Comparison of ENCODE assay signal across 16 cellular contexts in genomic region chr2:199195893-199196502, GRCh38.
DNase-seq lines count a peak whose midpoint lies in the region; ATAC-seq and TF ChIP-seq lines count a peak whose summit lies in the region.
"Had no signal": no experiment of that assay in that cellular context is flagged by ENCODE, and none has a peak within 500 bp of the region (broad histone marks: within the 10 kb centered on the region; RNA-seq: fewer than 3 reads in every experiment).

No MANE protein-coding gene starts in this region.

- ATAC-seq in GM21381 (IDR thresholded peaks at IDR 0.05; ENCODE audit: unreplicated experiment), result no peak
- ATAC-seq in GM21423 (IDR thresholded peaks at IDR 0.05; ENCODE audit: unreplicated experiment), result no peak

- no peak overlapping the region for H3K4me2 ChIP-seq in OCI-LY7 (ENCODE audit: low read length)
- H3K4me2 ChIP-seq: KMS-11 had no signal

- intact Hi-C loops in OCI-LY7 (cut with micrococcal nuclease; ENCODE audit: unreplicated experiment), result no loop called here

- no peak overlapping the region for H3K4me3 ChIP-seq in Jurkat, Clone E6-1 (ENCODE audit: low read length)
- H3K4me3 ChIP-seq in OCI-LY7 (ENCODE audit: low read depth, low read length, poor library complexity, severe bottlenecking), result no peak overlapping the region

- DNase-seq in Ammon's horn (ENCODE audit: low spot score) (peak; percentile 8), OCI-LY7 (ENCODE audit: low spot score) (no peak), foreskin melanocyte (peak; percentile 15), T-helper 9 cell (no peak)
- DNase-seq in Jurkat, Clone E6-1 (ENCODE audit: low read depth, low spot score), result peak; percentile 27
- DNase-seq: ACHN; CD4-positive, alpha-beta memory T cell; DMS79 treated with DMSO at 0.1 percent for 48 hours; EL; GOT3; H9; IMR-90 had no signal

- H3K4me1 ChIP-seq in OCI-LY7 (ENCODE audit: insufficient read depth, low read length, poor library complexity, severe bottlenecking), result peaks cover 21% of the 10 kb centered on the region

- TF ChIP-seq CTCF in OCI-LY7 (conservative IDR thresholded peaks at IDR 0.05; ENCODE audit: low read length), result no peak

- no peaks in the 10 kb centered on the region for H3K9me2 ChIP-seq in OCI-LY7 (ENCODE audit: insufficient read depth, low read length)

- POLR2A ChIA-PET in OCI-LY7 (lab: Charles Lee), result interaction anchor here (0.7 to 2.4 kb wide), 3 partner anchors 9 to 38 kb away, joined by 3 to 9 read pairs (median 5); no protein-coding TSS in a partner anchor

- no TSS peak for BruUV-seq in OCI-LY7 (replicated peaks; lab: Mats Ljungman, UMichigan)

- peak overlapping the region; percentile 81 for H2AFZ ChIP-seq in OCI-LY7 (ENCODE audit: low read length)

- no peaks in the 10 kb centered on the region for H3K79me2 ChIP-seq in OCI-LY7 (ENCODE audit: insufficient read depth, low read depth, low read length)

- H3K27ac ChIP-seq in OCI-LY7 (ENCODE audit: low read depth, low read length, poor library complexity, severe bottlenecking), result no peak overlapping the region
- H3K27ac ChIP-seq: C4-2B, KMS-11 had no signal

- no peaks in the 10 kb centered on the region for H4K20me1 ChIP-seq in OCI-LY7 (ENCODE audit: insufficient read depth, low read length)

- CTCF ChIA-PET in OCI-LY7 (lab: Charles Lee; ENCODE audit: unreplicated experiment), result interaction anchor here (0.6 kb wide), 1 partner anchor 21 kb away, joined by 3 read pairs; no protein-coding TSS in a partner anchor

- no peaks in the 10 kb centered on the region for H3K9me3 ChIP-seq in OCI-LY7 (ENCODE audit: low read length)

- no peaks in the 10 kb centered on the region for H3K36me3 ChIP-seq in OCI-LY7 (ENCODE audit: insufficient read depth, low read length)

Comparison
In these comparisons a context has a peak if more than half of its experiments do, and no peak if none do; other contexts are left out.
1. DNase-seq: peak in Ammon's horn (single experiment), Jurkat, Clone E6-1 (single experiment) and foreskin melanocyte (single experiment); none in OCI-LY7 (single experiment) and T-helper 9 cell (single experiment).